Comparison of ENCODE assay signal across 27 cellular contexts in genomic region chr5:2695200-2695891, GRCh38. TPM values are rescaled to one million over a fixed set of nuclear protein-coding genes. Genes with fewer than 3 reads are reported as not detected.
A peak's percentile ranks its signal among the peaks of the same experiment; 100 is the strongest.
DNase-seq lines count a peak whose midpoint lies in the region; ATAC-seq and TF ChIP-seq lines count a peak whose summit lies in the region.
"Had no signal": no experiment of that assay in that cellular context is flagged by ENCODE, and none has a peak within 500 bp of the region (broad histone marks: within the 10 kb centered on the region; RNA-seq: fewer than 3 reads in every experiment).

No MANE protein-coding gene starts in this region.

- H3K4me3 ChIP-seq in WERI-Rb-1 (ENCODE audit: low read depth, low read length) (no peak overlapping the region), gastrocnemius medialis (no peak overlapping the region)
- H3K4me3 ChIP-seq: body of pancreas, GM12878, heart left ventricle had no signal

- intact Hi-C loops in gastrocnemius medialis (cut with DNase I; ENCODE audit: low total_unique reads), result no loop called here

- ATAC-seq in foreskin keratinocyte (peak; percentile 58), gastrocnemius medialis (no peak), GM18867 (IDR thresholded peaks at IDR 0.05; ENCODE audit: unreplicated experiment) (no peak)
- ATAC-seq: activated CD8-positive, alpha-beta T cell treated with anti-CD3 and anti-CD28 coated beads for 36 hours; activated T-cell treated with anti-CD3 and anti-CD28 coated beads, Interleukin-2, amount 50 U/mL, for 4 hours; body of pancreas; GM12878; heart left ventricle had no signal

- in situ Hi-C loops in gastrocnemius medialis (cut with MboI; ENCODE audit: low sequenced_read_pairs in 4 of 4), result no loop called here

- H3K9me3 ChIP-seq in WERI-Rb-1 (ENCODE audit: severe bottlenecking) (peaks cover 26% of the 10 kb centered on the region), gastrocnemius medialis (no peaks in the 10 kb centered on the region)
- H3K9me3 ChIP-seq: BE2C, body of pancreas had no signal

- H3K27ac ChIP-seq in WERI-Rb-1, result peak overlapping the region; percentile 23; the same call in 1 of the 2 replicates
- peak overlapping the region; percentile 86 for H3K27ac ChIP-seq in foreskin keratinocyte
- H3K27ac ChIP-seq in gastrocnemius medialis, result no peak overlapping the region
- H3K27ac ChIP-seq: 22Rv1, body of pancreas, heart left ventricle had no signal

- H3K27me3 ChIP-seq in WERI-Rb-1 (ENCODE audit: insufficient read depth, low read depth, severe bottlenecking) (no peaks in the 10 kb centered on the region), foreskin keratinocyte (no peaks in the 10 kb centered on the region), gastrocnemius medialis (no peaks in the 10 kb centered on the region)
- H3K27me3 ChIP-seq: BE2C, body of pancreas had no signal

- DNase-seq in NCI-H2029 (lab: John Stamatoyannopoulos, UW) (peak; percentile 50), NCI-H2029 treated with DMSO at 0.1 percent for 48 hours (lab: John Stamatoyannopoulos, UW) (no peak), WERI-Rb-1 (peak; percentile 5), foreskin keratinocyte (peak; percentile 17 to 42), gastrocnemius medialis (no peak), COR-L47 (lab: John Stamatoyannopoulos, UW) (no peak)
- no peak for DNase-seq in stimulated activated CD4-positive, alpha-beta T cell treated with anti-CD3 and anti-CD28 coated beads, Interleukin-4, amount 100 ng/mL, for 24 hours
- DNase-seq: activated CD8-positive, alpha-beta T cell treated with anti-CD3 and anti-CD28 coated beads for 36 hours; activated T-cell treated with anti-CD3 and anti-CD28 coated beads, Interleukin-2, amount 50 U/mL, for 4 hours; BE2C; body of pancreas; Calu3; GDM1; heart left ventricle; islet precursor cell; naive B cell; NCI-H146; NCI-H446 treated with DMSO at 0.1 percent for 48 hours; posterior cingulate gyrus; Right ventricle myocardium superior; stimulated activated CD4-positive, alpha-beta T cell treated with anti-CD3 and anti-CD28 coated beads, Interleukin-4, amount 100 ng/mL, for 1 hour; substantia nigra; T-helper 1 cell had no signal

- H3K4me1 ChIP-seq in foreskin keratinocyte (peaks cover 13% of the 10 kb centered on the region), gastrocnemius medialis (no peaks in the 10 kb centered on the region)
- H3K4me1 ChIP-seq: BE2C, body of pancreas, heart left ventricle had no signal

- H3K36me3 ChIP-seq in WERI-Rb-1 (no peaks in the 10 kb centered on the region), gastrocnemius medialis (no peaks in the 10 kb centered on the region)
- H3K36me3 ChIP-seq: BE2C, heart left ventricle had no signal

- TF ChIP-seq CTCF in WERI-Rb-1 (IDR thresholded peaks at IDR 0.05; ENCODE audit: low read depth, low read length), result peak; percentile 42
- TF ChIP-seq CTCF in foreskin keratinocyte (conservative IDR thresholded peaks at IDR 0.05), result peak; percentile 18
- TF ChIP-seq CTCF in gastrocnemius medialis (IDR thresholded peaks at IDR 0.05 in 4 of 5, conservative IDR thresholded peaks at IDR 0.05 in 1 of 5), result no peak

- no peak for TF ChIP-seq POLR2A in gastrocnemius medialis (IDR thresholded peaks at IDR 0.05)

RNA-seq across cellular contexts. Expression of gene IRX2, which starts 56.1 kb away (rescaled TPM):
- 18.2 and 19.5 TPM in 2 replicates for total RNA-seq in foreskin keratinocyte
- polyA plus RNA-seq in foreskin keratinocyte, result 10.9 and 12.7 TPM in 2 replicates
- 1 to 10 TPM in 1 of 4 donors, not detected in 3; 2.4 TPM for total RNA-seq in gastrocnemius medialis
- total RNA-seq: activated CD8-positive, alpha-beta T cell treated with anti-CD3 and anti-CD28 coated beads for 36 hours; Calu3; GM12878; M059J had no signal
- polyA plus RNA-seq: GM12878 had no signal

Comparison
In these comparisons a context has a peak if more than half of its experiments do, and no peak if none do; other contexts are left out.
1. DNase-seq: peak in NCI-H2029 (single experiment), WERI-Rb-1 (single experiment) and foreskin keratinocyte (2 of 2); none in NCI-H2029 treated with DMSO at 0.1 percent for 48 hours (single experiment), gastrocnemius medialis (0 of 2), stimulated activated CD4-positive, alpha-beta T cell treated with anti-CD3 and anti-CD28 coated beads, Interleukin-4, amount 100 ng/mL, for 24 hours (single experiment) and COR-L47 (single experiment).
2. H3K27ac ChIP-seq: peak in WERI-Rb-1 (single experiment) and foreskin keratinocyte (single experiment); none in gastrocnemius medialis (0 of 4).
3. CTCF ChIP-seq: peak in WERI-Rb-1 (single experiment) and foreskin keratinocyte (single experiment); none in gastrocnemius medialis (0 of 5).